ENCODE assay signal across 8 cellular contexts in genomic region chr6:129567374-129567773, GRCh38.
DNase-seq lines count a peak whose midpoint lies in the region.

No MANE protein-coding gene starts in this region.

- peak; percentile 27 for DNase-seq in Daoy (ENCODE audit: low read depth)
- DNase-seq in HT1080 (ENCODE audit: low read depth) = peak; percentile 14
- DNase-seq in activated CD4-positive, alpha-beta T cell treated with anti-CD3 and anti-CD28 coated beads, Interleukin-2, amount 50 U/mL, for 48 hours = peak; percentile 60 to 66
- peak; percentile 34 for DNase-seq in iris pigment epithelial cell (ENCODE audit: low read depth)
- DNase-seq in DMS153 (lab: John Stamatoyannopoulos, UW) = no peak
- DNase-seq in NCI-H1048 (lab: John Stamatoyannopoulos, UW) = no peak
- no peak for DNase-seq in NCI-H345 (lab: John Stamatoyannopoulos, UW)
- DNase-seq in germinal center (ENCODE audit: low spot score) = no peak

Comparison
In these comparisons a context has a peak if more than half of its experiments do, and no peak if none do; other contexts are left out.
1. DNase-seq: peak in Daoy (single experiment), HT1080 (single experiment), activated CD4-positive, alpha-beta T cell treated with anti-CD3 and anti-CD28 coated beads, Interleukin-2, amount 50 U/mL, for 48 hours (2 of 2) and iris pigment epithelial cell (single experiment); none in DMS153 (single experiment), NCI-H1048 (single experiment), NCI-H345 (single experiment) and germinal center (single experiment).